7 cellular contexts compared by ENCODE assay signal in genomic region chr18:10979411-10979810, GRCh38.
"Had no signal": no experiment of that assay in that cellular context is flagged by ENCODE, and none has a peak within 500 bp of the region (broad histone marks: within the 10 kb centered on the region; RNA-seq: fewer than 3 reads in every experiment).

No MANE protein-coding gene starts in this region.

- H3K4me2 ChIP-seq: GM23338 had no signal

- FAIRE-seq: H1, H54, HTR-8/SVneo had no signal

- H3K4me3 ChIP-seq: GM23338 had no signal

- H2AFZ ChIP-seq: GM23338 had no signal

- H3K27ac Mint-ChIP-seq: GM23338, H9 had no signal

- DNase-seq: H9, HCEC 1CT, IMR-90 had no signal

- H3K4me3 Mint-ChIP-seq: GM23338, H9 had no signal
